Comparison of ENCODE assay signal across 1 cellular context in the genomic region with DNA sequence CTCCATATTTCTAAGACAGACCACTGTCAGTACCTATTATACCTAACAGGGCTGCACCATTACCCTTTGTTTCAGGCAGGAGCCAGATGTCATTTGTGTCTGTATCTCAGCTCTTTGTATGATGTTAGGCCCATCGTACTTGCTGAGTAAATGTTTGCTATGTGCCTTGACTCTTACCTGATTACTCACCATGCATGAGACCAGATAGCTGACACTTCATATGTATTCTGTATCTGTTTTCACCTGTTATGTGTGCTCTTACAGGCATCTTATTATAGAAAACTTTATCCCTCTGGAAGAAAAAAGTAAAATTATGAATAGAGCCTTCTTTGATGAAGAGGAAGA.
TF ChIP-seq lines count a peak whose summit lies in the region.

No MANE protein-coding gene starts in this region.

TF ChIP-seq in HepG2, 621 proteins besides CTCF, POLR2A, EP300 and RAD21 (continued from another document and continues in another):
- TF ChIP-seq PBX2 (CRISPR knock-in tag; IDR thresholded peaks at IDR 0.05) (no peak), IRF2 (CRISPR knock-in tag; IDR thresholded peaks at IDR 0.05) (0 out of 2 replicates have a peak, but pooled peaks have one; percentile 28), SKI (IDR thresholded peaks at IDR 0.05; ENCODE audit: partially characterized antibody) (no peak), RORA (CRISPR knock-in tag; IDR thresholded peaks at IDR 0.05) (no peak), SP2 (CRISPR knock-in tag; IDR thresholded peaks at IDR 0.05) (no peak), TRAFD1 (CRISPR knock-in tag; IDR thresholded peaks at IDR 0.05; ENCODE audit: borderline replicate concordance) (no peak), IKZF1 (IDR thresholded peaks at IDR 0.05) (no peak), ZNF75D (CRISPR knock-in tag; IDR thresholded peaks at IDR 0.05; ENCODE audit: borderline replicate concordance) (no peak), SALL1 (CRISPR knock-in tag; IDR thresholded peaks at IDR 0.05) (no peak; the same call in 1 of the 2 replicates), ZNF235 (CRISPR knock-in tag; IDR thresholded peaks at IDR 0.05; ENCODE audit: borderline replicate concordance) (no peak), TBX2 (CRISPR knock-in tag; IDR thresholded peaks at IDR 0.05; ENCODE audit: borderline replicate concordance) (no peak), PAX8 (CRISPR knock-in tag; IDR thresholded peaks at IDR 0.05; ENCODE audit: borderline replicate concordance) (no peak), ZNF530 (CRISPR knock-in tag; IDR thresholded peaks at IDR 0.05; ENCODE audit: low read depth) (no peak), TSC22D2 (CRISPR knock-in tag; IDR thresholded peaks at IDR 0.05; ENCODE audit: borderline replicate concordance) (no peak), ATF5 (CRISPR knock-in tag; IDR thresholded peaks at IDR 0.05; ENCODE audit: low read depth) (no peak), FOSL2 (CRISPR knock-in tag; IDR thresholded peaks at IDR 0.05) (peak; percentile 86), ZNF615 (CRISPR knock-in tag; IDR thresholded peaks at IDR 0.05; ENCODE audit: borderline replicate concordance) (no peak), PAF1 (CRISPR knock-in tag; IDR thresholded peaks at IDR 0.05) (no peak), ZBTB38 (CRISPR knock-in tag; IDR thresholded peaks at IDR 0.05) (no peak), ZNF761 (CRISPR knock-in tag; conservative IDR thresholded peaks at IDR 0.05) (no peak), AKAP8 (CRISPR knock-in tag; IDR thresholded peaks at IDR 0.05) (no peak), ZNF468 (CRISPR knock-in tag; IDR thresholded peaks at IDR 0.05) (no peak), WIZ (CRISPR knock-in tag; IDR thresholded peaks at IDR 0.05) (no peak), ZHX2 (IDR thresholded peaks at IDR 0.05; ENCODE audit: low read depth) (no peak), ZHX2 (CRISPR knock-in tag; IDR thresholded peaks at IDR 0.05; ENCODE audit: borderline replicate concordance) (no peak), ZNF724P (CRISPR knock-in tag; IDR thresholded peaks at IDR 0.05; ENCODE audit: borderline replicate concordance) (no peak), ZMYM3 (CRISPR knock-in tag; IDR thresholded peaks at IDR 0.05) (no peak), ZNF784 (CRISPR knock-in tag; IDR thresholded peaks at IDR 0.05; ENCODE audit: borderline replicate concordance) (no peak; the same call in 1 of the 2 replicates), DNMT1 (CRISPR knock-in tag; IDR thresholded peaks at IDR 0.05) (no peak), AGO1 (IDR thresholded peaks at IDR 0.05; ENCODE audit: low read depth, low read length, poor library complexity, severe bottlenecking) (no peak), POLR2AphosphoS2 (IDR thresholded peaks at IDR 0.05; ENCODE audit: low read depth, low read length) (no peak), RXRB (CRISPR knock-in tag; IDR thresholded peaks at IDR 0.05; ENCODE audit: borderline replicate concordance) (no peak), ZSCAN22 (CRISPR knock-in tag; IDR thresholded peaks at IDR 0.05) (no peak), ZSCAN12 (CRISPR knock-in tag; IDR thresholded peaks at IDR 0.05) (no peak), ZNF414 (CRISPR knock-in tag; IDR thresholded peaks at IDR 0.05) (no peak), ZNF878 (CRISPR knock-in tag; IDR thresholded peaks at IDR 0.05) (no peak), ZNF205 (CRISPR knock-in tag; IDR thresholded peaks at IDR 0.05) (0 out of 2 replicates have a peak, but pooled peaks have one; percentile 6), ZNF331 (CRISPR knock-in tag; IDR thresholded peaks at IDR 0.05) (no peak), ZBTB7A (CRISPR knock-in tag; IDR thresholded peaks at IDR 0.05) (no peak), TBL1XR1 (IDR thresholded peaks at IDR 0.05; ENCODE audit: borderline replicate concordance, low read length, partially characterized antibody) (no peak), TBP (CRISPR knock-in tag; IDR thresholded peaks at IDR 0.05) (no peak), MIER3 (CRISPR knock-in tag; IDR thresholded peaks at IDR 0.05; ENCODE audit: borderline replicate concordance) (0 out of 2 replicates have a peak, but pooled peaks have one; percentile 33), REXO4 (CRISPR knock-in tag; IDR thresholded peaks at IDR 0.05; ENCODE audit: borderline replicate concordance) (no peak), U2AF2 (IDR thresholded peaks at IDR 0.05; ENCODE audit: low read depth, low read length) (no peak), ZNF879 (CRISPR knock-in tag; IDR thresholded peaks at IDR 0.05) (no peak), TFE3 (CRISPR knock-in tag; IDR thresholded peaks at IDR 0.05) (peak; percentile 57), TAF15 (IDR thresholded peaks at IDR 0.05; ENCODE audit: low read depth, low read length, poor library complexity, severe bottlenecking) (no peak), MBD4 (IDR thresholded peaks at IDR 0.05; ENCODE audit: borderline replicate concordance, low read length) (no peak)
- TF ChIP-seq, protein P1, sequence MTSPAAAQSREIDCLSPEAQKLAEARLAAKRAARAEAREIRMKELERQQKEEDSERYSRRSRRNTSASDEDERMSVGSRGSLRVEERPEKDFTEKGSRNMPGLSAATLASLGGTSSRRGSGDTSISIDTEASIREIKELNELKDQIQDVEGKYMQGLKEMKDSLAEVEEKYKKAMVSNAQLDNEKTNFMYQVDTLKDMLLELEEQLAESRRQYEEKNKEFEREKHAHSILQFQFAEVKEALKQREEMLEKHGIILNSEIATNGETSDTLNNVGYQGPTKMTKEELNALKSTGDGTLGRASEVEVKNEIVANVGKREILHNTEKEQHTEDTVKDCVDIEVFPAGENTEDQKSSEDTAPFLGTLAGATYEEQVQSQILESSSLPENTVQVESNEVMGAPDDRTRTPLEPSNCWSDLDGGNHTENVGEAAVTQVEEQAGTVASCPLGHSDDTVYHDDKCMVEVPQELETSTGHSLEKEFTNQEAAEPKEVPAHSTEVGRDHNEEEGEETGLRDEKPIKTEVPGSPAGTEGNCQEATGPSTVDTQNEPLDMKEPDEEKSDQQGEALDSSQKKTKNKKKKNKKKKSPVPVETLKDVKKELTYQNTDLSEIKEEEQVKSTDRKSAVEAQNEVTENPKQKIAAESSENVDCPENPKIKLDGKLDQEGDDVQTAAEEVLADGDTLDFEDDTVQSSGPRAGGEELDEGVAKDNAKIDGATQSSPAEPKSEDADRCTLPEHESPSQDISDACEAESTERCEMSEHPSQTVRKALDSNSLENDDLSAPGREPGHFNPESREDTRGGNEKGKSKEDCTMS (CRISPR knock-in tag; conservative IDR thresholded peaks at IDR 0.05): no peak
- TF ChIP-seq, protein P2, sequence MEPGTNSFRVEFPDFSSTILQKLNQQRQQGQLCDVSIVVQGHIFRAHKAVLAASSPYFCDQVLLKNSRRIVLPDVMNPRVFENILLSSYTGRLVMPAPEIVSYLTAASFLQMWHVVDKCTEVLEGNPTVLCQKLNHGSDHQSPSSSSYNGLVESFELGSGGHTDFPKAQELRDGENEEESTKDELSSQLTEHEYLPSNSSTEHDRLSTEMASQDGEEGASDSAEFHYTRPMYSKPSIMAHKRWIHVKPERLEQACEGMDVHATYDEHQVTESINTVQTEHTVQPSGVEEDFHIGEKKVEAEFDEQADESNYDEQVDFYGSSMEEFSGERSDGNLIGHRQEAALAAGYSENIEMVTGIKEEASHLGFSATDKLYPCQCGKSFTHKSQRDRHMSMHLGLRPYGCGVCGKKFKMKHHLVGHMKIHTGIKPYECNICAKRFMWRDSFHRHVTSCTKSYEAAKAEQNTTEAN (CRISPR knock-in tag; conservative IDR thresholded peaks at IDR 0.05): 0 out of 2 replicates have a peak, but pooled peaks have one; percentile 22
- TF ChIP-seq, protein P3, sequence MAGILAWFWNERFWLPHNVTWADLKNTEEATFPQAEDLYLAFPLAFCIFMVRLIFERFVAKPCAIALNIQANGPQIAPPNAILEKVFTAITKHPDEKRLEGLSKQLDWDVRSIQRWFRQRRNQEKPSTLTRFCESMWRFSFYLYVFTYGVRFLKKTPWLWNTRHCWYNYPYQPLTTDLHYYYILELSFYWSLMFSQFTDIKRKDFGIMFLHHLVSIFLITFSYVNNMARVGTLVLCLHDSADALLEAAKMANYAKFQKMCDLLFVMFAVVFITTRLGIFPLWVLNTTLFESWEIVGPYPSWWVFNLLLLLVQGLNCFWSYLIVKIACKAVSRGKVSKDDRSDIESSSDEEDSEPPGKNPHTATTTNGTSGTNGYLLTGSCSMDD (CRISPR knock-in tag; IDR thresholded peaks at IDR 0.05): no peak
